Comparison of ENCODE assay signal across 1 cellular context in genomic region chr5:173814053-173814452, GRCh38.
TF ChIP-seq lines count a peak whose summit lies in the region.

No MANE protein-coding gene starts in this region.

TF ChIP-seq in GM23338, 12 proteins besides CTCF, POLR2A, EP300 and RAD21 (continued from another document):
- TF ChIP-seq, protein P1, sequence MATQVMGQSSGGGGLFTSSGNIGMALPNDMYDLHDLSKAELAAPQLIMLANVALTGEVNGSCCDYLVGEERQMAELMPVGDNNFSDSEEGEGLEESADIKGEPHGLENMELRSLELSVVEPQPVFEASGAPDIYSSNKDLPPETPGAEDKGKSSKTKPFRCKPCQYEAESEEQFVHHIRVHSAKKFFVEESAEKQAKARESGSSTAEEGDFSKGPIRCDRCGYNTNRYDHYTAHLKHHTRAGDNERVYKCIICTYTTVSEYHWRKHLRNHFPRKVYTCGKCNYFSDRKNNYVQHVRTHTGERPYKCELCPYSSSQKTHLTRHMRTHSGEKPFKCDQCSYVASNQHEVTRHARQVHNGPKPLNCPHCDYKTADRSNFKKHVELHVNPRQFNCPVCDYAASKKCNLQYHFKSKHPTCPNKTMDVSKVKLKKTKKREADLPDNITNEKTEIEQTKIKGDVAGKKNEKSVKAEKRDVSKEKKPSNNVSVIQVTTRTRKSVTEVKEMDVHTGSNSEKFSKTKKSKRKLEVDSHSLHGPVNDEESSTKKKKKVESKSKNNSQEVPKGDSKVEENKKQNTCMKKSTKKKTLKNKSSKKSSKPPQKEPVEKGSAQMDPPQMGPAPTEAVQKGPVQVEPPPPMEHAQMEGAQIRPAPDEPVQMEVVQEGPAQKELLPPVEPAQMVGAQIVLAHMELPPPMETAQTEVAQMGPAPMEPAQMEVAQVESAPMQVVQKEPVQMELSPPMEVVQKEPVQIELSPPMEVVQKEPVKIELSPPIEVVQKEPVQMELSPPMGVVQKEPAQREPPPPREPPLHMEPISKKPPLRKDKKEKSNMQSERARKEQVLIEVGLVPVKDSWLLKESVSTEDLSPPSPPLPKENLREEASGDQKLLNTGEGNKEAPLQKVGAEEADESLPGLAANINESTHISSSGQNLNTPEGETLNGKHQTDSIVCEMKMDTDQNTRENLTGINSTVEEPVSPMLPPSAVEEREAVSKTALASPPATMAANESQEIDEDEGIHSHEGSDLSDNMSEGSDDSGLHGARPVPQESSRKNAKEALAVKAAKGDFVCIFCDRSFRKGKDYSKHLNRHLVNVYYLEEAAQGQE (IDR thresholded peaks at IDR 0.05; ENCODE audit: unreplicated experiment), result no peak
- TF ChIP-seq NANOG (IDR thresholded peaks at IDR 0.05; ENCODE audit: borderline replicate concordance) (no peak), CREB1 (CRISPR knock-in tag; IDR thresholded peaks at IDR 0.05; ENCODE audit: low read depth) (no peak)
- TF ChIP-seq, protein P2, sequence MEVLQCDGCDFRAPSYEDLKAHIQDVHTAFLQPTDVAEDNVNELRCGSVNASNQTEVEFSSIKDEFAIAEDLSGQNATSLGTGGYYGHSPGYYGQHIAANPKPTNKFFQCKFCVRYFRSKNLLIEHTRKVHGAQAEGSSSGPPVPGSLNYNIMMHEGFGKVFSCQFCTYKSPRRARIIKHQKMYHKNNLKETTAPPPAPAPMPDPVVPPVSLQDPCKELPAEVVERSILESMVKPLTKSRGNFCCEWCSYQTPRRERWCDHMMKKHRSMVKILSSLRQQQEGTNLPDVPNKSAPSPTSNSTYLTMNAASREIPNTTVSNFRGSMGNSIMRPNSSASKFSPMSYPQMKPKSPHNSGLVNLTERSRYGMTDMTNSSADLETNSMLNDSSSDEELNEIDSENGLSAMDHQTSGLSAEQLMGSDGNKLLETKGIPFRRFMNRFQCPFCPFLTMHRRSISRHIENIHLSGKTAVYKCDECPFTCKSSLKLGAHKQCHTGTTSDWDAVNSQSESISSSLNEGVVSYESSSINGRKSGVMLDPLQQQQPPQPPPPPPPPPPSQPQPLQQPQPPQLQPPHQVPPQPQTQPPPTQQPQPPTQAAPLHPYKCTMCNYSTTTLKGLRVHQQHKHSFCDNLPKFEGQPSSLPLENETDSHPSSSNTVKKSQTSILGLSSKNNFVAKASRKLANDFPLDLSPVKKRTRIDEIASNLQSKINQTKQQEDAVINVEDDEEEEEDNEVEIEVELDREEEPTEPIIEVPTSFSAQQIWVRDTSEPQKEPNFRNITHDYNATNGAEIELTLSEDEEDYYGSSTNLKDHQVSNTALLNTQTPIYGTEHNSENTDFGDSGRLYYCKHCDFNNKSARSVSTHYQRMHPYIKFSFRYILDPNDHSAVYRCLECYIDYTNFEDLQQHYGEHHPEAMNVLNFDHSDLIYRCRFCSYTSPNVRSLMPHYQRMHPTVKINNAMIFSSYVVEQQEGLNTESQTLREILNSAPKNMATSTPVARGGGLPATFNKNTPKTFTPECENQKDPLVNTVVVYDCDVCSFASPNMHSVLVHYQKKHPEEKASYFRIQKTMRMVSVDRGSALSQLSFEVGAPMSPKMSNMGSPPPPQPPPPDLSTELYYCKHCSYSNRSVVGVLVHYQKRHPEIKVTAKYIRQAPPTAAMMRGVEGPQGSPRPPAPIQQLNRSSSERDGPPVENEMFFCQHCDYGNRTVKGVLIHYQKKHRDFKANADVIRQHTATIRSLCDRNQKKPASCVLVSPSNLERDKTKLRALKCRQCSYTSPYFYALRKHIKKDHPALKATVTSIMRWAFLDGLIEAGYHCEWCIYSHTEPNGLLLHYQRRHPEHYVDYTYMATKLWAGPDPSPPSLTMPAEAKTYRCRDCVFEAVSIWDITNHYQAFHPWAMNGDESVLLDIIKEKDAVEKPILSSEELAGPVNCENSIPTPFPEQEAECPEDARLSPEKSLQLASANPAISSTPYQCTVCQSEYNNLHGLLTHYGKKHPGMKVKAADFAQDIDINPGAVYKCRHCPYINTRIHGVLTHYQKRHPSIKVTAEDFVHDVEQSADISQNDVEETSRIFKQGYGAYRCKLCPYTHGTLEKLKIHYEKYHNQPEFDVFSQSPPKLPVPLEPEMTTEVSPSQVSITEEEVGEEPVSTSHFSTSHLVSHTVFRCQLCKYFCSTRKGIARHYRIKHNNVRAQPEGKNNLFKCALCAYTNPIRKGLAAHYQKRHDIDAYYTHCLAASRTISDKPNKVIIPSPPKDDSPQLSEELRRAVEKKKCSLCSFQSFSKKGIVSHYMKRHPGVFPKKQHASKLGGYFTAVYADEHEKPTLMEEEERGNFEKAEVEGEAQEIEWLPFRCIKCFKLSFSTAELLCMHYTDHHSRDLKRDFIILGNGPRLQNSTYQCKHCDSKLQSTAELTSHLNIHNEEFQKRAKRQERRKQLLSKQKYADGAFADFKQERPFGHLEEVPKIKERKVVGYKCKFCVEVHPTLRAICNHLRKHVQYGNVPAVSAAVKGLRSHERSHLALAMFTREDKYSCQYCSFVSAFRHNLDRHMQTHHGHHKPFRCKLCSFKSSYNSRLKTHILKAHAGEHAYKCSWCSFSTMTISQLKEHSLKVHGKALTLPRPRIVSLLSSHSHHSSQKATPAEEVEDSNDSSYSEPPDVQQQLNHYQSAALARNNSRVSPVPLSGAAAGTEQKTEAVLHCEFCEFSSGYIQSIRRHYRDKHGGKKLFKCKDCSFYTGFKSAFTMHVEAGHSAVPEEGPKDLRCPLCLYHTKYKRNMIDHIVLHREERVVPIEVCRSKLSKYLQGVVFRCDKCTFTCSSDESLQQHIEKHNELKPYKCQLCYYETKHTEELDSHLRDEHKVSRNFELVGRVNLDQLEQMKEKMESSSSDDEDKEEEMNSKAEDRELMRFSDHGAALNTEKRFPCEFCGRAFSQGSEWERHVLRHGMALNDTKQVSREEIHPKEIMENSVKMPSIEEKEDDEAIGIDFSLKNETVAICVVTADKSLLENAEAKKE (CRISPR knock-in tag; IDR thresholded peaks at IDR 0.05), result no peak
